In genomic region chr1:110746644-110747259, GRCh38 we compare ENCODE assay signal across 8 cellular contexts.
DNase-seq lines count a peak whose midpoint lies in the region; ATAC-seq and FAIRE-seq lines count a peak whose summit lies in the region.

No MANE protein-coding gene starts in this region.

- ATAC-seq in GM21825 (IDR thresholded peaks at IDR 0.05; ENCODE audit: unreplicated experiment) = no peak

- CTCF ChIA-PET in activated naive CD4-positive, alpha-beta T cell treated with anti-CD3 and anti-CD28 coated beads, Interleukin-2, amount 10 ng/mL, durations not matched to agents 7 days and 5 days (lab: Charles Lee) = no interaction called here

- FAIRE-seq in GM19239 (lab: Jason Lieb, UNC) = peak; percentile 82

- H3K27ac Mint-ChIP-seq in activated naive CD4-positive, alpha-beta T cell treated with anti-CD3 and anti-CD28 coated beads, Interleukin-2, amount 10 ng/mL, durations not matched to agents 7 days and 5 days = no peak overlapping the region

- no peaks in the 10 kb centered on the region for H3K4me1 Mint-ChIP-seq in activated naive CD4-positive, alpha-beta T cell treated with anti-CD3 and anti-CD28 coated beads, Interleukin-2, amount 10 ng/mL, durations not matched to agents 7 days and 5 days

- DNase-seq in GM19239 (ENCODE audit: insufficient read length, low spot score) (peak; percentile 30), RPMI7951 (ENCODE audit: low read depth) (peak; percentile 50), iPS-NIHi7 (ENCODE audit: extremely low spot score) (peak; percentile 78), NCI-H2107 treated with DMSO at 0.1 percent for 48 hours (lab: John Stamatoyannopoulos, UW; ENCODE audit: unreplicated experiment) (no peak), middle frontal gyrus (ENCODE audit: extremely low spot score, low spot score) (no peak)
- DNase-seq in activated naive CD4-positive, alpha-beta T cell treated with anti-CD3 and anti-CD28 coated beads, Interleukin-2, amount 10 ng/mL, durations not matched to agents 7 days and 5 days = peak; percentile 82
- DNase-seq in stimulated activated CD4-positive, alpha-beta T cell treated with anti-CD3 and anti-CD28 coated beads, TNF-alpha, amount 100 ng/mL, for 4 hours (ENCODE audit: low read depth in 3 of 3) = peak; percentile 9 to 17 (median 10)

- peaks cover 39% of the 10 kb centered on the region for H3K27me3 Mint-ChIP-seq in activated naive CD4-positive, alpha-beta T cell treated with anti-CD3 and anti-CD28 coated beads, Interleukin-2, amount 10 ng/mL, durations not matched to agents 7 days and 5 days

- H3K4me3 Mint-ChIP-seq in activated naive CD4-positive, alpha-beta T cell treated with anti-CD3 and anti-CD28 coated beads, Interleukin-2, amount 10 ng/mL, durations not matched to agents 7 days and 5 days = no peak overlapping the region

- H3K36me3 Mint-ChIP-seq in activated naive CD4-positive, alpha-beta T cell treated with anti-CD3 and anti-CD28 coated beads, Interleukin-2, amount 10 ng/mL, durations not matched to agents 7 days and 5 days = no peaks in the 10 kb centered on the region

- H3K9me3 Mint-ChIP-seq in activated naive CD4-positive, alpha-beta T cell treated with anti-CD3 and anti-CD28 coated beads, Interleukin-2, amount 10 ng/mL, durations not matched to agents 7 days and 5 days = no peaks in the 10 kb centered on the region

Comparison
In these comparisons a context has a peak if more than half of its experiments do, and no peak if none do; other contexts are left out.
1. DNase-seq: peak in GM19239 (single experiment), RPMI7951 (single experiment), activated naive CD4-positive, alpha-beta T cell treated with anti-CD3 and anti-CD28 coated beads, Interleukin-2, amount 10 ng/mL, durations not matched to agents 7 days and 5 days (single experiment), iPS-NIHi7 (single experiment) and stimulated activated CD4-positive, alpha-beta T cell treated with anti-CD3 and anti-CD28 coated beads, TNF-alpha, amount 100 ng/mL, for 4 hours (3 of 3); none in NCI-H2107 treated with DMSO at 0.1 percent for 48 hours (single experiment) and middle frontal gyrus (single experiment).